In genomic region chr4:83369825-83370639, GRCh38 we compare ENCODE assay signal across 13 cellular contexts. TPM values are rescaled to one million over a fixed set of nuclear protein-coding genes. Genes with fewer than 3 reads are reported as not detected.
DNase-seq lines count a peak whose midpoint lies in the region; ATAC-seq and TF ChIP-seq lines count a peak whose summit lies in the region.
"Had no signal": no experiment of that assay in that cellular context is flagged by ENCODE, and none has a peak within 500 bp of the region (broad histone marks: within the 10 kb centered on the region; RNA-seq: fewer than 3 reads in every experiment).

No MANE protein-coding gene starts in this region.

- no peak overlapping the region for H2AFZ ChIP-seq in osteoblast (ENCODE audit: low read length)

- peak overlapping the region; percentile 48 for H3K27ac Mint-ChIP-seq in dendritic cell treated with granulocyte-macrophage colony-stimulating factor and Interleukin-4, amounts not matched to agents 40 ng/mL and 50 ng/mL, for 4 days

- no peaks in the 10 kb centered on the region for H3K9me3 Mint-ChIP-seq in dendritic cell treated with granulocyte-macrophage colony-stimulating factor and Interleukin-4, amounts not matched to agents 40 ng/mL and 50 ng/mL, for 4 days

- TF ChIP-seq CTCF in NB4 (IDR thresholded peaks at IDR 0.05; ENCODE audit: low read depth, low read length): peak; percentile 34
- TF ChIP-seq CTCF in osteoblast (IDR thresholded peaks at IDR 0.05; ENCODE audit: extremely low read depth, low read depth, low read length): no peak

- no peak overlapping the region for H3K4me2 ChIP-seq in osteoblast (ENCODE audit: insufficient read depth, low read length)

- H3K36me3 Mint-ChIP-seq in dendritic cell treated with granulocyte-macrophage colony-stimulating factor and Interleukin-4, amounts not matched to agents 40 ng/mL and 50 ng/mL, for 4 days (ENCODE audit: low read depth): no peaks in the 10 kb centered on the region

- no peaks in the 10 kb centered on the region for H4K20me1 ChIP-seq in osteoblast (ENCODE audit: insufficient read depth, low read length)

- peaks cover 7% of the 10 kb centered on the region for H3K27me3 ChIP-seq in osteoblast (ENCODE audit: insufficient read depth, low read length)
- H3K27me3 ChIP-seq: cardiac muscle cell had no signal

- no peak for ATAC-seq in HG03354 (IDR thresholded peaks at IDR 0.05; ENCODE audit: poor library complexity, severe bottlenecking, unreplicated experiment)

- peak overlapping the region; percentile 20 for H3K4me3 Mint-ChIP-seq in dendritic cell treated with granulocyte-macrophage colony-stimulating factor and Interleukin-4, amounts not matched to agents 40 ng/mL and 50 ng/mL, for 4 days

- H3K36me3 ChIP-seq in osteoblast (ENCODE audit: insufficient read depth, low read length): no peaks in the 10 kb centered on the region
- H3K36me3 ChIP-seq: cardiac muscle cell had no signal

- H3K27ac ChIP-seq in osteoblast (ENCODE audit: low read depth, low read length): no peak overlapping the region
- H3K27ac ChIP-seq: cardiac muscle cell had no signal

- TF ChIP-seq POLR2A in NB4 (IDR thresholded peaks at IDR 0.05; ENCODE audit: extremely low read depth, insufficient read length): no peak

- DNase-seq in ELR (ENCODE audit: low read depth): peak; percentile 54
- DNase-seq in NB4 (ENCODE audit: low read depth): peak; percentile 90
- peak; percentile 23 for DNase-seq in midbrain (lab: John Stamatoyannopoulos, UW)
- DNase-seq in activated T-cell treated with anti-CD3 and anti-CD28 coated beads, Interleukin-2, amount 50 U/mL, for 1 hour: no peak
- DNase-seq in activated CD4-positive, alpha-beta T cell treated with anti-CD3 and anti-CD28 coated beads for 48 hours: no peak
- no peak for DNase-seq in osteoblast (ENCODE audit: insufficient read length, low spot score, missing footprints)
- DNase-seq: activated CD4-positive, alpha-beta T cell treated with anti-CD3 and anti-CD28 coated beads, Interleukin-2, amount 50 U/mL, for 48 hours; activated effector memory CD4-positive, alpha-beta T cell treated with anti-CD3 and anti-CD28 coated beads, Interleukin-2, amount 50 U/mL, for 16 hours; NCI-H1694 treated with DMSO at 0.1 percent for 48 hours; NCI-H774 had no signal

- no peaks in the 10 kb centered on the region for H3K9me3 ChIP-seq in osteoblast (ENCODE audit: low read depth, low read length)

- H3K79me2 ChIP-seq in osteoblast (ENCODE audit: insufficient read depth, low read length): no peaks in the 10 kb centered on the region

- intact Hi-C loops in dendritic cell treated with granulocyte-macrophage colony-stimulating factor and Interleukin-4, amounts not matched to agents 40 ng/mL and 50 ng/mL, for 4 days (cut with micrococcal nuclease): loop anchor here (5.0 to 10.0 kb wide), 3 partner anchors 38 to 265 kb away; partner anchors contain the start of genes HELQ, HPSE and MRPS18C

- peaks cover 33% of the 10 kb centered on the region for H3K27me3 Mint-ChIP-seq in dendritic cell treated with granulocyte-macrophage colony-stimulating factor and Interleukin-4, amounts not matched to agents 40 ng/mL and 50 ng/mL, for 4 days

- H3K4me3 ChIP-seq in NB4 (ENCODE audit: low read depth, low read length) (peak overlapping the region; percentile 17), osteoblast (ENCODE audit: insufficient read depth, low read length) (no peak overlapping the region)
- H3K4me3 ChIP-seq: cardiac muscle cell had no signal

- H3K4me1 Mint-ChIP-seq in dendritic cell treated with granulocyte-macrophage colony-stimulating factor and Interleukin-4, amounts not matched to agents 40 ng/mL and 50 ng/mL, for 4 days (ENCODE audit: low read depth): peaks cover 45% of the 10 kb centered on the region

- no peaks in the 10 kb centered on the region for H3K4me1 ChIP-seq in osteoblast (ENCODE audit: insufficient read depth, low read length)

RNA-seq across cellular contexts. Expression of gene HPSE, which starts 35.4 kb away (rescaled TPM):
- 0.29 and 0.36 TPM in 2 replicates for total RNA-seq in osteoblast

Comparison
In these comparisons a context has a peak if more than half of its experiments do, and no peak if none do; other contexts are left out.
1. DNase-seq: peak in ELR (single experiment), NB4 (single experiment) and midbrain (single experiment); none in activated T-cell treated with anti-CD3 and anti-CD28 coated beads, Interleukin-2, amount 50 U/mL, for 1 hour (single experiment), activated CD4-positive, alpha-beta T cell treated with anti-CD3 and anti-CD28 coated beads for 48 hours (single experiment) and osteoblast (single experiment).